ENCODE assay signal across 1 cellular context in the genomic region with DNA sequence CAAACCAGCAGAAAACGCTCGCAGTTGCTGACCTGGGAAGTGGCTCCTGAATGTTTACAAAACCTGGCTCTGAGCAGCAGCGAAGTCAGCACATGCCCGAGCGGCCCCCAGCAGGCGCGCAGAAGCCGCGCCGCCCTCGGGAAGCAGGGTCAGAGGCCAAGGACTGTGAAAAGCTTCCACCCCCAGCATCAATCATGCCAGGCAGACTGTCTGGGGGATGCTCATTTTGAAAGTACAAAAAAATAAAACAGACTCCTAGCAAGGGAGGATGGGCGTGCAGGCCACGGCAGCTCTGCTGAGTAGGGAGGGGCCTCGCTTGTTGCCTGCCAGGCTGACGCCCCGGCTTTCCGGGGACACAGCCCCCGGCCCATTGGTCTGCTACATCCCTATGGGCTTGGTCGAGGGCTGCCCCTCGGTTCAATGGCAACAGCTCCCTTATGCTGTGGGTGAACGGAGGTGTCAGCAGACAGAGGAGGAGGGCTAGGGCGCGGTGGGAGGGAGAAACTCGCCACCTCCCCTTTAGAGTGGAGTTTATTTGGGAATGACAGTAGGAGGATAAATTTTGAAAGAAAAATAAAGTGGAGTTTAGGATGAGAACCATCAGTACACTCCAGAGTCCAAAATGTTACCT.
TF ChIP-seq lines count a peak whose summit lies in the region.

No MANE protein-coding gene starts in this region.

TF ChIP-seq in HepG2, 621 proteins besides CTCF, POLR2A, EP300 and RAD21 (continued from another document and continues in another):
- TF ChIP-seq, protein P1, sequence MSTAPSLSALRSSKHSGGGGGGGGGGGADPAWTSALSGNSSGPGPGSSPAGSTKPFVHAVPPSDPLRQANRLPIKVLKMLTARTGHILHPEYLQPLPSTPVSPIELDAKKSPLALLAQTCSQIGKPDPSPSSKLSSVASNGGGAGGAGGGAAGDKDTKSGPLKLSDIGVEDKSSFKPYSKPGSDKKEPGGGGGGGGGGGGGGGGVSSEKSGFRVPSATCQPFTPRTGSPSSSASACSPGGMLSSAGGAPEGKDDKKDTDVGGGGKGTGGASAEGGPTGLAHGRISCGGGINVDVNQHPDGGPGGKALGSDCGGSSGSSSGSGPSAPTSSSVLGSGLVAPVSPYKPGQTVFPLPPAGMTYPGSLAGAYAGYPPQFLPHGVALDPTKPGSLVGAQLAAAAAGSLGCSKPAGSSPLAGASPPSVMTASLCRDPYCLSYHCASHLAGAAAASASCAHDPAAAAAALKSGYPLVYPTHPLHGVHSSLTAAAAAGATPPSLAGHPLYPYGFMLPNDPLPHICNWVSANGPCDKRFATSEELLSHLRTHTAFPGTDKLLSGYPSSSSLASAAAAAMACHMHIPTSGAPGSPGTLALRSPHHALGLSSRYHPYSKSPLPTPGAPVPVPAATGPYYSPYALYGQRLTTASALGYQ (CRISPR knock-in tag; IDR thresholded peaks at IDR 0.05), result peak; percentile 91; the same call in 1 of the 2 replicates
- no peak for TF ChIP-seq CHD2 (IDR thresholded peaks at IDR 0.05; ENCODE audit: low read depth, low read length)
- TF ChIP-seq SP4 (CRISPR knock-in tag; IDR thresholded peaks at IDR 0.05), result peak; percentile 61; the same call in 1 of the 2 replicates
- no peak for TF ChIP-seq ZNF101 (CRISPR knock-in tag; IDR thresholded peaks at IDR 0.05; ENCODE audit: borderline replicate concordance, low read depth)
- TF ChIP-seq, protein P2, sequence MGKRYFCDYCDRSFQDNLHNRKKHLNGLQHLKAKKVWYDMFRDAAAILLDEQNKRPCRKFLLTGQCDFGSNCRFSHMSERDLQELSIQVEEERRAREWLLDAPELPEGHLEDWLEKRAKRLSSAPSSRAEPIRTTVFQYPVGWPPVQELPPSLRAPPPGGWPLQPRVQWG (CRISPR knock-in tag; IDR thresholded peaks at IDR 0.05; ENCODE audit: borderline replicate concordance, low read depth), result 0 out of 2 replicates have a peak, but pooled peaks have one; percentile 49
- TF ChIP-seq EED (CRISPR knock-in tag; IDR thresholded peaks at IDR 0.05), result peak; percentile 97
- TF ChIP-seq, protein P3, sequence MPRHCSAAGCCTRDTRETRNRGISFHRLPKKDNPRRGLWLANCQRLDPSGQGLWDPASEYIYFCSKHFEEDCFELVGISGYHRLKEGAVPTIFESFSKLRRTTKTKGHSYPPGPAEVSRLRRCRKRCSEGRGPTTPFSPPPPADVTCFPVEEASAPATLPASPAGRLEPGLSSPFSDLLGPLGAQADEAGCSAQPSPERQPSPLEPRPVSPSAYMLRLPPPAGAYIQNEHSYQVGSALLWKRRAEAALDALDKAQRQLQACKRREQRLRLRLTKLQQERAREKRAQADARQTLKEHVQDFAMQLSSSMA (CRISPR knock-in tag; IDR thresholded peaks at IDR 0.05), result no peak
- peak; percentile 97; the same call in 1 of the 2 replicates for TF ChIP-seq ZFP41 (CRISPR knock-in tag; IDR thresholded peaks at IDR 0.05; ENCODE audit: borderline replicate concordance)
- TF ChIP-seq ZNF678 (CRISPR knock-in tag; IDR thresholded peaks at IDR 0.05), result peak; percentile 97; the same call in 1 of the 2 replicates
- TF ChIP-seq HOXA9 (CRISPR knock-in tag; IDR thresholded peaks at IDR 0.05; ENCODE audit: borderline replicate concordance), result no peak
- no peak for TF ChIP-seq KLF13 (CRISPR knock-in tag; IDR thresholded peaks at IDR 0.05)
- TF ChIP-seq HDAC1 (CRISPR knock-in tag; IDR thresholded peaks at IDR 0.05), result peak; percentile 84
- peak; percentile 91 for TF ChIP-seq ZNF296 (CRISPR knock-in tag; conservative IDR thresholded peaks at IDR 0.05)
- TF ChIP-seq GPN1 (CRISPR knock-in tag; IDR thresholded peaks at IDR 0.05; ENCODE audit: borderline replicate concordance), result 0 out of 2 replicates have a peak, but pooled peaks have one; percentile 63
- TF ChIP-seq ZNF180 (CRISPR knock-in tag; IDR thresholded peaks at IDR 0.05; ENCODE audit: borderline replicate concordance, low read depth), result no peak
- TF ChIP-seq, protein P4, sequence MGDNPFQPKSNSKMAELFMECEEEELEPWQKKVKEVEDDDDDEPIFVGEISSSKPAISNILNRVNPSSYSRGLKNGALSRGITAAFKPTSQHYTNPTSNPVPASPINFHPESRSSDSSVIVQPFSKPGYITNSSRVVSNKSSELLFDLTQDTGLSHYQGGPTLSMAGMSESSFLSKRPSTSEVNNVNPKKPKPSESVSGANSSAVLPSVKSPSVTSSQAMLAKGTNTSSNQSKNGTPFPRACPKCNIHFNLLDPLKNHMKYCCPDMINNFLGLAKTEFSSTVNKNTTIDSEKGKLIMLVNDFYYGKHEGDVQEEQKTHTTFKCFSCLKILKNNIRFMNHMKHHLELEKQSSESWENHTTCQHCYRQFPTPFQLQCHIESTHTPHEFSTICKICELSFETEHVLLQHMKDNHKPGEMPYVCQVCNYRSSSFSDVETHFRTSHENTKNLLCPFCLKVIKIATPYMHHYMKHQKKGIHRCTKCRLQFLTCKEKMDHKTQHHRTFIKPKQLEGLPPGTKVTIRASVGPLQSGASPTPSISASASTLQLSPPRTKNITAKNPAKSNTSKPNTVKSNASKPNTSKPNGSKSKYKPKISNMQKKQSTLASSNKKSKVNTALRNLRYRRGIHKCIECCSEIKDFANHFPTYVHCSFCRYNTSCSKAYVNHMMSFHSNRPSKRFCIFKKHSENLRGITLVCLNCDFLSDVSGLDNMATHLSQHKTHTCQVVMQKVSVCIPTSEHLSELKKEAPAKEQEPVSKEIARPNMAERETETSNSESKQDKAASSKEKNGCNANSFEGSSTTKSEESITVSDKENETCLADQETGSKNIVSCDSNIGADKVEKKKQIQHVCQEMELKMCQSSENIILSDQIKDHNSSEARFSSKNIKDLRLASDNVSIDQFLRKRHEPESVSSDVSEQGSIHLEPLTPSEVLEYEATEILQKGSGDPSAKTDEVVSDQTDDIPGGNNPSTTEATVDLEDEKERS (CRISPR knock-in tag; IDR thresholded peaks at IDR 0.05), result no peak
- no peak for TF ChIP-seq EZH2 (conservative IDR thresholded peaks at IDR 0.05; ENCODE audit: low read depth, low read length)
- TF ChIP-seq ZNF780A (CRISPR knock-in tag; IDR thresholded peaks at IDR 0.05), result no peak
- TF ChIP-seq ARNT2 (CRISPR knock-in tag; IDR thresholded peaks at IDR 0.05; ENCODE audit: low read depth), result peak; percentile 94
- TF ChIP-seq SIX1 (CRISPR knock-in tag; IDR thresholded peaks at IDR 0.05; ENCODE audit: borderline replicate concordance), result peak; percentile 39; the same call in 1 of the 2 replicates
- TF ChIP-seq, protein P5, sequence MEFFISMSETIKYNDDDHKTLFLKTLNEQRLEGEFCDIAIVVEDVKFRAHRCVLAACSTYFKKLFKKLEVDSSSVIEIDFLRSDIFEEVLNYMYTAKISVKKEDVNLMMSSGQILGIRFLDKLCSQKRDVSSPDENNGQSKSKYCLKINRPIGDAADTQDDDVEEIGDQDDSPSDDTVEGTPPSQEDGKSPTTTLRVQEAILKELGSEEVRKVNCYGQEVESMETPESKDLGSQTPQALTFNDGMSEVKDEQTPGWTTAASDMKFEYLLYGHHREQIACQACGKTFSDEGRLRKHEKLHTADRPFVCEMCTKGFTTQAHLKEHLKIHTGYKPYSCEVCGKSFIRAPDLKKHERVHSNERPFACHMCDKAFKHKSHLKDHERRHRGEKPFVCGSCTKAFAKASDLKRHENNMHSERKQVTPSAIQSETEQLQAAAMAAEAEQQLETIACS (CRISPR knock-in tag; IDR thresholded peaks at IDR 0.05), result peak; percentile 63; the same call in 1 of the 2 replicates
- TF ChIP-seq ZNF224 (CRISPR knock-in tag; IDR thresholded peaks at IDR 0.05), result peak; percentile 65; the same call in 1 of the 2 replicates
- TF ChIP-seq, protein P6, sequence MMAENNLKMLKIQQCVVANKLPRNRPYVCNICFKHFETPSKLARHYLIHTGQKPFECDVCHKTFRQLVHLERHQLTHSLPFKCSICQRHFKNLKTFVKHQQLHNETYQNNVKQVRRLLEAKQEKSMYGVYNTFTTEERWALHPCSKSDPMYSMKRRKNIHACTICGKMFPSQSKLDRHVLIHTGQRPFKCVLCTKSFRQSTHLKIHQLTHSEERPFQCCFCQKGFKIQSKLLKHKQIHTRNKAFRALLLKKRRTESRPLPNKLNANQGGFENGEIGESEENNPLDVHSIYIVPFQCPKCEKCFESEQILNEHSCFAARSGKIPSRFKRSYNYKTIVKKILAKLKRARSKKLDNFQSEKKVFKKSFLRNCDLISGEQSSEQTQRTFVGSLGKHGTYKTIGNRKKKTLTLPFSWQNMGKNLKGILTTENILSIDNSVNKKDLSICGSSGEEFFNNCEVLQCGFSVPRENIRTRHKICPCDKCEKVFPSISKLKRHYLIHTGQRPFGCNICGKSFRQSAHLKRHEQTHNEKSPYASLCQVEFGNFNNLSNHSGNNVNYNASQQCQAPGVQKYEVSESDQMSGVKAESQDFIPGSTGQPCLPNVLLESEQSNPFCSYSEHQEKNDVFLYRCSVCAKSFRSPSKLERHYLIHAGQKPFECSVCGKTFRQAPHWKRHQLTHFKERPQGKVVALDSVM (CRISPR knock-in tag; IDR thresholded peaks at IDR 0.05), result peak; percentile 64; the same call in 1 of the 2 replicates
- TF ChIP-seq ETV5 (CRISPR knock-in tag; IDR thresholded peaks at IDR 0.05; ENCODE audit: borderline replicate concordance), result peak; percentile 75; the same call in 1 of the 2 replicates
- peak; percentile 84; the same call in 1 of the 2 replicates for TF ChIP-seq XBP1 (CRISPR knock-in tag; IDR thresholded peaks at IDR 0.05)
- peak; percentile 52; the same call in 1 of the 2 replicates for TF ChIP-seq ZNF768 (CRISPR knock-in tag; IDR thresholded peaks at IDR 0.05)
- TF ChIP-seq HOXA5 (CRISPR knock-in tag; IDR thresholded peaks at IDR 0.05), result peak; percentile 98
- peak; percentile 92; the same call in 1 of the 2 replicates for TF ChIP-seq ZNF225 (CRISPR knock-in tag; IDR thresholded peaks at IDR 0.05)
- peak; percentile 79; the same call in 1 of the 2 replicates for TF ChIP-seq ZFAT (CRISPR knock-in tag; conservative IDR thresholded peaks at IDR 0.05)
- TF ChIP-seq NCOR1 (IDR thresholded peaks at IDR 0.05; ENCODE audit: borderline replicate concordance, low read length), result no peak
- peak; percentile 80 for TF ChIP-seq ZSCAN25 (CRISPR knock-in tag; IDR thresholded peaks at IDR 0.05)
- peak; percentile 95 for TF ChIP-seq MTF1 (CRISPR knock-in tag; IDR thresholded peaks at IDR 0.05)
- peak; percentile 58 for TF ChIP-seq JARID2 (CRISPR knock-in tag; IDR thresholded peaks at IDR 0.05; ENCODE audit: insufficient replicate concordance)
- peak; percentile 84 for TF ChIP-seq MIXL1 (CRISPR knock-in tag; IDR thresholded peaks at IDR 0.05)
- TF ChIP-seq ZNF556 (CRISPR knock-in tag; IDR thresholded peaks at IDR 0.05; ENCODE audit: borderline replicate concordance), result 0 out of 2 replicates have a peak, but pooled peaks have one; percentile 19
- peak; percentile 94; the same call in 1 of the 2 replicates for TF ChIP-seq ZNF367 (CRISPR knock-in tag; IDR thresholded peaks at IDR 0.05; ENCODE audit: borderline replicate concordance)
- TF ChIP-seq EHMT2 (IDR thresholded peaks at IDR 0.05; ENCODE audit: borderline replicate concordance, low read depth, low read length), result no peak
- TF ChIP-seq, protein P7, sequence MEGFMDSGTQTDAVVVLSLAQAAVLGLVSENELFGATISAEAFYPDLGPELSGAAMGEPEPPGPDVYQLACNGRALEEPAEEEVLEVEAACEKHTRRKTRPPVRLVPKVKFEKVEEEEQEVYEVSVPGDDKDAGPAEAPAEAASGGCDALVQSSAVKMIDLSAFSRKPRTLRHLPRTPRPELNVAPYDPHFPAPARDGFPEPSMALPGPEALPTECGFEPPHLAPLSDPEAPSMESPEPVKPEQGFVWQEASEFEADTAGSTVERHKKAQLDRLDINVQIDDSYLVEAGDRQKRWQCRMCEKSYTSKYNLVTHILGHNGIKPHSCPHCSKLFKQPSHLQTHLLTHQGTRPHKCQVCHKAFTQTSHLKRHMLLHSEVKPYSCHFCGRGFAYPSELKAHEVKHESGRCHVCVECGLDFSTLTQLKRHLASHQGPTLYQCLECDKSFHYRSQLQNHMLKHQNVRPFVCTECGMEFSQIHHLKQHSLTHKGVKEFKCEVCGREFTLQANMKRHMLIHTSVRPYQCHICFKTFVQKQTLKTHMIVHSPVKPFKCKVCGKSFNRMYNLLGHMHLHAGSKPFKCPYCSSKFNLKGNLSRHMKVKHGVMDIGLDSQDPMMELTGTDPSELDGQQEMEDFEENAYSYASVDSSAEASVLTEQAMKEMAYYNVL (CRISPR knock-in tag; IDR thresholded peaks at IDR 0.05; ENCODE audit: borderline replicate concordance), result peak; percentile 59; the same call in 1 of the 2 replicates
- no peak for TF ChIP-seq MAFG (CRISPR knock-in tag; IDR thresholded peaks at IDR 0.05)
- no peak for TF ChIP-seq RBM22 (optimal IDR thresholded peaks at IDR 0.05; ENCODE audit: low read length)
- peak; percentile 97 for TF ChIP-seq HOXD1 (CRISPR knock-in tag; IDR thresholded peaks at IDR 0.05)
- peak; percentile 98 for TF ChIP-seq MEIS1 (CRISPR knock-in tag; IDR thresholded peaks at IDR 0.05; ENCODE audit: borderline replicate concordance)
- TF ChIP-seq, protein P8, sequence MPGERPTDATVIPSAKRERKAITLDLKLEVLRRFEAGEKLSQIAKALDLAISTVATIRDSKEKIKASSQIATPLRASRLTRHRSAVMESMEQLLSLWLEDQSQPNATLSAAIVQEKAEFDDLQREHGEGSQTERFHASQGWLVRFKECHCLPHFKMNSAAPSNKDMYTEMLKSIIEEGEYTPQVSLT (CRISPR knock-in tag; IDR thresholded peaks at IDR 0.05; ENCODE audit: borderline replicate concordance, low read depth), result peak; percentile 97
- TF ChIP-seq, protein P9, sequence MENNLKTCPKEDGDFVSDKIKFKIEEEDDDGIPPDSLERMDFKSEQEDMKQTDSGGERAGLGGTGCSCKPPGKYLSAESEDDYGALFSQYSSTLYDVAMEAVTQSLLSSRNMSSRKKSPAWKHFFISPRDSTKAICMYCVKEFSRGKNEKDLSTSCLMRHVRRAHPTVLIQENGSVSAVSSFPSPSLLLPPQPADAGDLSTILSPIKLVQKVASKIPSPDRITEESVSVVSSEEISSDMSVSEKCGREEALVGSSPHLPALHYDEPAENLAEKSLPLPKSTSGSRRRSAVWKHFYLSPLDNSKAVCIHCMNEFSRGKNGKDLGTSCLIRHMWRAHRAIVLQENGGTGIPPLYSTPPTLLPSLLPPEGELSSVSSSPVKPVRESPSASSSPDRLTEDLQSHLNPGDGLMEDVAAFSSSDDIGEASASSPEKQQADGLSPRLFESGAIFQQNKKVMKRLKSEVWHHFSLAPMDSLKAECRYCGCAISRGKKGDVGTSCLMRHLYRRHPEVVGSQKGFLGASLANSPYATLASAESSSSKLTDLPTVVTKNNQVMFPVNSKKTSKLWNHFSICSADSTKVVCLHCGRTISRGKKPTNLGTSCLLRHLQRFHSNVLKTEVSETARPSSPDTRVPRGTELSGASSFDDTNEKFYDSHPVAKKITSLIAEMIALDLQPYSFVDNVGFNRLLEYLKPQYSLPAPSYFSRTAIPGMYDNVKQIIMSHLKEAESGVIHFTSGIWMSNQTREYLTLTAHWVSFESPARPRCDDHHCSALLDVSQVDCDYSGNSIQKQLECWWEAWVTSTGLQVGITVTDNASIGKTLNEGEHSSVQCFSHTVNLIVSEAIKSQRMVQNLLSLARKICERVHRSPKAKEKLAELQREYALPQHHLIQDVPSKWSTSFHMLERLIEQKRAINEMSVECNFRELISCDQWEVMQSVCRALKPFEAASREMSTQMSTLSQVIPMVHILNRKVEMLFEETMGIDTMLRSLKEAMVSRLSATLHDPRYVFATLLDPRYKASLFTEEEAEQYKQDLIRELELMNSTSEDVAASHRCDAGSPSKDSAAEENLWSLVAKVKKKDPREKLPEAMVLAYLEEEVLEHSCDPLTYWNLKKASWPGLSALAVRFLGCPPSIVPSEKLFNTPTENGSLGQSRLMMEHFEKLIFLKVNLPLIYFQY (CRISPR knock-in tag; IDR thresholded peaks at IDR 0.05; ENCODE audit: borderline replicate concordance), result peak; percentile 91; the same call in 1 of the 2 replicates
- peak; percentile 77; the same call in 1 of the 2 replicates for TF ChIP-seq ZMYM2 (CRISPR knock-in tag; IDR thresholded peaks at IDR 0.05)
- TF ChIP-seq ZNF232 (CRISPR knock-in tag; IDR thresholded peaks at IDR 0.05; ENCODE audit: borderline replicate concordance), result peak; percentile 99
